ENCODE assay signal across 7 cellular contexts in the genomic region with DNA sequence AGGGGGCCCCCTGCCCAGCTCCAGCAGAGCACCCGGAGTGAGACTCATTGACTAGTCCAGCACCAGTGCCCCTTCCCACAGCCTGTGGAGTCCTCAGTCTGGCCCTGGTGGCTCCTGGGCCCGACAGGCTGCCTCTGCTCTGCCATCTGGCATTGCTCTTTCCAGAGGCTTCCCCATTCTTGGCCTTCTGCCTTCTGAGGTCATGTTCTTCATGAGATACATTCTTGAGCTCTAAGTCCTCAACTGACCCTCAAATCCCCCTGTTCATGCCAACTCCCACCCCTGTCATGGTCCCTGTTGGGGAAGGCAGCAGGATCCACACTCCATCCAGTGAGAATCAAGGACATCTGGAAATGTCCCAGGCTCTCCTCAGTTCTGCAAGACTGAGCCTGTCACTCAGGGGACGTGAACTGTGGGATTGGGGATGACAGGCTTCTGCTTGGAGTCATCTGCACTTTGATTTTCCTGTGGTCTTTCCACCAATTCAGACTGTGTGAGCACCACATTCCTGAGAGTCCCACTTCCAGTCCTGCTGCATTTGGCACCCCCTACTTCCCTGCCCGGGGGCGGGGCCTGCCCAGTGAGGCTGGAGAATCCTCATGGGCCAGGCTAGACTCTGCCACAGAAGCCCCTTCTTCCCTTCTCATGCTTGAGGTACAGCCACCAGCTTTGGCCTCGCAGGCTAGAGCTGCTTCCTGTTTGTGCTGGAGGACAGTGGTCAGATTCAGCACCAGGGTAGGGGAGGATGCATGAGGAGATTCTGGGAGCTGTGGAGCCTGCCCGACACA. TPM values are rescaled to one million over a fixed set of nuclear protein-coding genes. Genes with fewer than 3 reads are reported as not detected.
DNase-seq lines count a peak whose midpoint lies in the region; ATAC-seq, FAIRE-seq and TF ChIP-seq lines count a peak whose summit lies in the region.

No MANE protein-coding gene starts in this region.

- 76 to 82% (median 80%) methylated on average over 5 to 7 of the region's 7 CpGs for WGBS in spleen, 5 donors

- H3K27me3 ChIP-seq in fibroblast of lung (ENCODE audit: control insufficient read depth, insufficient read depth, low read length), result no peaks in the 10 kb centered on the region
- H3K27me3 ChIP-seq in spleen (replicated peaks in 1 of 7), result no peaks in the 10 kb centered on the region

- TF ChIP-seq CTCF in fibroblast of lung (conservative IDR thresholded peaks at IDR 0.05 in 1 of 2, IDR thresholded peaks at IDR 0.05 in 1 of 2; ENCODE audit: low read depth in 1 of 2, low read length in 2 of 2) (no peak), spleen (IDR thresholded peaks at IDR 0.05 in 8 of 11, conservative IDR thresholded peaks at IDR 0.05 in 3 of 11) (no peak)

- peak overlapping the region; percentile 26 for H3K9ac ChIP-seq in fibroblast of lung (ENCODE audit: insufficient read depth, low read length)

- H3K9me3 ChIP-seq in fibroblast of lung (ENCODE audit: control insufficient read depth, insufficient read depth, low read depth, low read length), result no peaks in the 10 kb centered on the region
- no peaks in the 10 kb centered on the region for H3K9me3 ChIP-seq in spleen

- H3K4me1 ChIP-seq in fibroblast of lung (ENCODE audit: control insufficient read depth, extremely low read depth, insufficient read depth, low read length) (peaks cover 35% of the 10 kb centered on the region), spleen (peaks cover 24 to 62% (median 48%) of the 10 kb centered on the region in 6 donors)

- H3K4me3 ChIP-seq in fibroblast of lung (replicated peaks in 1 of 4; ENCODE audit: control extremely low read depth in 1 of 4, insufficient read depth in 1 of 4, low read depth in 3 of 4, low read length in 4 of 4) (no peak overlapping the region), spleen (no peak overlapping the region)

- peaks cover 20% of the 10 kb centered on the region for H3K36me3 ChIP-seq in fibroblast of lung (ENCODE audit: control insufficient read depth, insufficient read depth, low read length)
- peaks cover 0 to 58% (median 51%) of the 10 kb centered on the region in 6 donors for H3K36me3 ChIP-seq in spleen

- DNase-seq in GM12891 (ENCODE audit: insufficient read length, low spot score) (no peak), RCC 7860 (ENCODE audit: low spot score) (peak; percentile 67), fibroblast of lung (ENCODE audit: low read depth in 2 of 2) (peak; percentile 26 to 64), spleen (peak; percentile 71), NCI-H1105 treated with DMSO at 0.1 percent for 48 hours (lab: John Stamatoyannopoulos, UW) (no peak)

- peak; percentile 52 for FAIRE-seq in GM12891 (lab: Jason Lieb, UNC)
- FAIRE-seq in RCC 7860 (lab: Jason Lieb, UNC), result no peak

- ATAC-seq in GM19395 (IDR thresholded peaks at IDR 0.05; ENCODE audit: unreplicated experiment) (no peak), GM18861 (IDR thresholded peaks at IDR 0.05; ENCODE audit: unreplicated experiment) (no peak)

- intact Hi-C loops in spleen (cut with DNase I; ENCODE audit: low total_unique reads), result loop anchor here (10.0 kb wide), 1 partner anchor 53 kb away; no protein-coding TSS in a partner anchor

- peak overlapping the region; percentile 67 for H3K4me2 ChIP-seq in fibroblast of lung (ENCODE audit: extremely low read depth, insufficient read depth, low read length)

- H2AFZ ChIP-seq in fibroblast of lung (ENCODE audit: low read length), result no peak overlapping the region

- H3K79me2 ChIP-seq in fibroblast of lung (ENCODE audit: control insufficient read depth, insufficient read depth, low read length), result peaks cover 28% of the 10 kb centered on the region

- TF ChIP-seq POLR2A in GM12891 (IDR thresholded peaks at IDR 0.05; ENCODE audit: low read depth, low read length) (no peak), spleen (IDR thresholded peaks at IDR 0.05) (no peak)

- H3K27ac ChIP-seq in fibroblast of lung (ENCODE audit: insufficient read depth, low read length), result peak overlapping the region; percentile 91
- H3K27ac ChIP-seq in spleen, result peak overlapping the region in 4 of 8 donors; percentile 93 to 96 (median 96)

- no peaks in the 10 kb centered on the region for H4K20me1 ChIP-seq in fibroblast of lung (ENCODE audit: control insufficient read depth, extremely low read depth, insufficient read depth, low read length)

TF ChIP-seq in GM12891, 5 proteins besides CTCF, POLR2A, EP300 and RAD21:
- no peak for TF ChIP-seq SPI1 (IDR thresholded peaks at IDR 0.05; ENCODE audit: low read depth, low read length)
- no peak for TF ChIP-seq POLR2AphosphoS5 (IDR thresholded peaks at IDR 0.05; ENCODE audit: low read depth, low read length)
- no peak for TF ChIP-seq POU2F2 (IDR thresholded peaks at IDR 0.05; ENCODE audit: low read depth, low read length)
- no peak for TF ChIP-seq PAX5 (IDR thresholded peaks at IDR 0.05; ENCODE audit: insufficient read depth, low read length, severe bottlenecking)
- TF ChIP-seq TAF1 (IDR thresholded peaks at IDR 0.05; ENCODE audit: low read depth, low read length), result no peak

RNA-seq across cellular contexts. Expression of gene TRPV2, which starts 2.7 kb away (rescaled TPM):
- 49.5 TPM for polyA plus RNA-seq in GM12891 (2012; ENCODE audit: low read depth, missing spikeins)
- total RNA-seq in fibroblast of lung (56.2 and 74.5 TPM in 2 replicates), spleen (10 to 100 TPM; 44.8 to 85.7 (median 50.2) TPM)
- polyA plus RNA-seq in fibroblast of lung (62.6 and 68.6 TPM in 2 replicates), spleen (10 to 100 TPM; 37.0 to 61.3 (median 55.0) TPM)
- 118 and 127 TPM in 2 replicates for polyA plus RNA-seq in fibroblast of lung (2012)
- 298 and 337 TPM in 2 replicates for polyA minus RNA-seq in fibroblast of lung (ENCODE audit: low replicate concordance)

RNA-seq across cellular contexts. Expression of gene UBB, which starts 37.2 kb away (rescaled TPM):
- 1,983 TPM for polyA plus RNA-seq in GM12891 (2012; ENCODE audit: low read depth, missing spikeins)
- total RNA-seq in fibroblast of lung, result 2,161 and 3,188 TPM in 2 replicates
- 1,190 and 2,089 TPM in 2 replicates for polyA plus RNA-seq in fibroblast of lung
- polyA plus RNA-seq in fibroblast of lung (2012), result 2,029 and 2,802 TPM in 2 replicates
- 2,290 and 3,189 TPM in 2 replicates for polyA minus RNA-seq in fibroblast of lung (ENCODE audit: low replicate concordance)
- 1,000 to 10,000 TPM in 5 of 7 donors, 100 to 1,000 TPM in 2; 822 to 1,795 (median 1,121) TPM for total RNA-seq in spleen
- 100 to 1,000 TPM; 697 to 951 (median 938) TPM for polyA plus RNA-seq in spleen

Comparison
In these comparisons a context has a peak if more than half of its experiments do, and no peak if none do; other contexts are left out.
1. DNase-seq: peak in RCC 7860 (single experiment), fibroblast of lung (2 of 2) and spleen (single experiment); none in GM12891 (single experiment) and NCI-H1105 treated with DMSO at 0.1 percent for 48 hours (single experiment).